Comparison of ENCODE assay signal across 22 cellular contexts in genomic region chr16:19292186-19292585, GRCh38. TPM values are rescaled to one million over a fixed set of nuclear protein-coding genes. Genes with fewer than 3 reads are reported as not detected.
"Had no signal": no experiment of that assay in that cellular context is flagged by ENCODE, and none has a peak within 500 bp of the region (broad histone marks: within the 10 kb centered on the region; RNA-seq: fewer than 3 reads in every experiment).

No MANE protein-coding gene starts in this region.

- H3K36me3 Mint-ChIP-seq: type B pancreatic cell had no signal

- ATAC-seq: heart left ventricle; naive thymus-derived CD4-positive, alpha-beta T cell; stimulated activated naive CD8-positive, alpha-beta T cell treated with anti-CD3 and anti-CD28 coated beads, Interleukin-15, Interleukin-2, amounts not matched to agents 100 U/mL and 50 U/mL, for 24 hours had no signal

- H3K27me3 ChIP-seq: colonic mucosa, right atrium auricular region, sigmoid colon, thyroid gland had no signal

- H3K27ac ChIP-seq: colonic mucosa, heart left ventricle, left ventricle myocardium inferior, right atrium auricular region, sigmoid colon, skin epidermis, suprapubic skin, thyroid gland had no signal

- H3K4me3 Mint-ChIP-seq: nephron progenitor cell, type B pancreatic cell had no signal

- DNase-seq: colonic mucosa; effector CD8-positive, alpha-beta T cell; heart left ventricle; left ventricle myocardium inferior; naive thymus-derived CD4-positive, alpha-beta T cell; sigmoid colon; stimulated activated CD4-positive, alpha-beta T cell treated with anti-CD3 and anti-CD28 coated beads, Interleukin-12 subunit alpha, Interleukin-12 subunit beta, amount 100 ng/mL, for 4 hours; stimulated activated naive CD8-positive, alpha-beta T cell treated with anti-CD3 and anti-CD28 coated beads, Interleukin-15, Interleukin-2, amounts not matched to agents 100 U/mL and 50 U/mL, for 24 hours had no signal

- H3K9me3 Mint-ChIP-seq: nephron progenitor cell, type B pancreatic cell had no signal

- H3K27ac Mint-ChIP-seq: naive thymus-derived CD4-positive, alpha-beta T cell; nephron progenitor cell; type B pancreatic cell had no signal

- H3K9me3 ChIP-seq: colonic mucosa, heart left ventricle, left ventricle myocardium inferior, right atrium auricular region, sigmoid colon, suprapubic skin, thyroid gland had no signal

- H3K4me1 ChIP-seq: colonic mucosa, left ventricle myocardium inferior, right atrium auricular region, sigmoid colon, suprapubic skin, thyroid gland had no signal

- H3K36me3 ChIP-seq: colonic mucosa, heart left ventricle, left ventricle myocardium inferior, right atrium auricular region, sigmoid colon, suprapubic skin, thyroid gland had no signal

- H3K4me3 ChIP-seq: colonic mucosa, heart left ventricle, left ventricle myocardium inferior, lung, right atrium auricular region, sigmoid colon, skin epidermis, suprapubic skin, thyroid gland had no signal

RNA-seq across cellular contexts. Expression of gene CLEC19A, which starts 6.7 kb away (rescaled TPM):
- total RNA-seq: colonic mucosa; dermis microvascular lymphatic vessel endothelial cell; esophagus mucosa; fibroblast of lung; glomerular endothelial cell; heart left ventricle; left ventricle myocardium inferior; lung; mononuclear cell; naive thymus-derived CD4-positive, alpha-beta T cell; osteocyte; posterior vena cava; right atrium auricular region; sigmoid colon; suprapubic skin; thyroid gland had no signal
- polyA plus RNA-seq: fibroblast of lung; heart left ventricle; naive thymus-derived CD4-positive, alpha-beta T cell; sigmoid colon had no signal
